Comparison of ENCODE assay signal across 33 cellular contexts in the genomic region with DNA sequence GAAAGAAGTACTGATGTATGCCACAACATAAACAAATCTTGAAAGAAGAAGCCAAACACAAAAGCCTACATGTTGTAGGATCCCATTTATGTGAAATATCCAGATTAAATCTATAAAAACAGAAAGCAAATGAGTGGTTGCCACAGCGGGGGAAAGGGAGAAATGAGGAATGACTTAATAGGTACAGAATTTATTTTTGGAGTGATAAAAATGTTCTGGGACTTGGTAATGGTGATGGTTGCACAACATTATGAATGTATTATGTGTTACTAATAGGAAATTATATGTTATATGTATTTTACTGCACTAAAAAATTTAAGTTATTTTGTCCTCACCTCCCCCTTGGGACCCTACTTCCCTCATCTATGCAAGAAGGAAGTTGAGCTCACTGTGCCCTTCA.
"Had no signal": no experiment of that assay in that cellular context is flagged by ENCODE, and none has a peak within 500 bp of the region (broad histone marks: within the 10 kb centered on the region; RNA-seq: fewer than 3 reads in every experiment).

No MANE protein-coding gene starts in this region.

- H3K4me3 ChIP-seq: adrenal gland, body of pancreas, breast epithelium had no signal

- ATAC-seq: activated CD4-positive, alpha-beta T cell treated with anti-CD3 and anti-CD28 coated beads for 36 hours; activated CD4-positive, CD25-positive, alpha-beta regulatory T cell treated with anti-CD3 and anti-CD28 coated beads, Interleukin-2, amount 50 U/mL, for 24 hours; activated CD8-positive, alpha-beta memory T cell treated with anti-CD3 and anti-CD28 coated beads, Interleukin-2, amount 10 ng/mL, durations not matched to agents 7 days and 5 days; activated CD8-positive, alpha-beta T cell treated with anti-CD3 and anti-CD28 coated beads, Interleukin-2, amount 10 ng/mL, durations not matched to agents 7 days and 5 days; activated naive CD4-positive, alpha-beta T cell treated with anti-CD3 and anti-CD28 coated beads, Interleukin-2, amount 50 U/mL, for 72 hours; activated T-helper 17 cell treated with anti-CD3 and anti-CD28 coated beads, Interleukin-2, amount 50 U/mL, for 72 hours; body of pancreas; WTC11 had no signal

- DNase-seq: activated CD4-positive, alpha-beta memory T cell treated with anti-CD3 and anti-CD28 coated beads, Interleukin-2, amount 10 ng/mL, durations not matched to agents 7 days and 5 days; activated CD4-positive, alpha-beta T cell treated with anti-CD3 and anti-CD28 coated beads for 1 hour; activated CD4-positive, alpha-beta T cell treated with anti-CD3 and anti-CD28 coated beads for 36 hours; activated CD4-positive, alpha-beta T cell treated with anti-CD3 and anti-CD28 coated beads for 48 hours; activated CD4-positive, alpha-beta T cell treated with anti-CD3 and anti-CD28 coated beads, Interleukin-2, amount 10 ng/mL, durations not matched to agents 7 days and 5 days; activated CD4-positive, alpha-beta T cell treated with anti-CD3 and anti-CD28 coated beads, Interleukin-2, amount 50 U/mL, for 48 hours; activated CD4-positive, CD25-positive, alpha-beta regulatory T cell; activated CD8-positive, alpha-beta memory T cell treated with anti-CD3 and anti-CD28 coated beads for 24 hours; activated CD8-positive, alpha-beta memory T cell treated with anti-CD3 and anti-CD28 coated beads, Interleukin-2, amount 10 ng/mL, durations not matched to agents 7 days and 5 days; activated CD8-positive, alpha-beta memory T cell treated with anti-CD3 and anti-CD28 coated beads, Interleukin-2, amount 50 U/mL, for 48 hours; activated CD8-positive, alpha-beta T cell treated with anti-CD3 and anti-CD28 coated beads, Interleukin-2, amount 10 ng/mL, durations not matched to agents 7 days and 5 days; activated effector memory CD4-positive, alpha-beta T cell treated with anti-CD3 and anti-CD28 coated beads, Interleukin-2, amount 50 U/mL, for 16 hours; activated gamma-delta T cell treated with Interleukin-2 at 50 U/mL for 16 hours; activated naive CD4-positive, alpha-beta T cell; activated naive CD4-positive, alpha-beta T cell treated with anti-CD3 and anti-CD28 coated beads for 36 hours; activated naive CD4-positive, alpha-beta T cell treated with anti-CD3 and anti-CD28 coated beads, Interleukin-2, amount 50 U/mL, for 16 hours; activated naive CD8-positive, alpha-beta T cell treated with anti-CD3 and anti-CD28 coated beads for 36 hours; activated T-cell treated with anti-CD3 and anti-CD28 coated beads, Interleukin-2, amount 50 U/mL, for 24 hours; activated T-cell treated with anti-CD3 and anti-CD28 coated beads, Interleukin-2, amount 50 U/mL, for 48 hours; adrenal gland; amniotic stem cell; aorta; body of pancreas; brain microvascular endothelial cell; central memory CD4-positive, alpha-beta T cell; T-helper 2 cell; T-helper 9 cell; WERI-Rb-1 had no signal

- H3K27ac ChIP-seq: adrenal gland, body of pancreas, brain microvascular endothelial cell, breast epithelium, WERI-Rb-1 had no signal

- H3K9me3 ChIP-seq: adrenal gland had no signal

- H3K27me3 ChIP-seq: body of pancreas, brain microvascular endothelial cell, breast epithelium had no signal

- H3K36me3 ChIP-seq: adrenal gland, brain microvascular endothelial cell, breast epithelium, WERI-Rb-1 had no signal

- H3K4me1 ChIP-seq: adrenal gland, body of pancreas, breast epithelium had no signal
